19 cellular contexts compared by ENCODE assay signal in the genomic region with DNA sequence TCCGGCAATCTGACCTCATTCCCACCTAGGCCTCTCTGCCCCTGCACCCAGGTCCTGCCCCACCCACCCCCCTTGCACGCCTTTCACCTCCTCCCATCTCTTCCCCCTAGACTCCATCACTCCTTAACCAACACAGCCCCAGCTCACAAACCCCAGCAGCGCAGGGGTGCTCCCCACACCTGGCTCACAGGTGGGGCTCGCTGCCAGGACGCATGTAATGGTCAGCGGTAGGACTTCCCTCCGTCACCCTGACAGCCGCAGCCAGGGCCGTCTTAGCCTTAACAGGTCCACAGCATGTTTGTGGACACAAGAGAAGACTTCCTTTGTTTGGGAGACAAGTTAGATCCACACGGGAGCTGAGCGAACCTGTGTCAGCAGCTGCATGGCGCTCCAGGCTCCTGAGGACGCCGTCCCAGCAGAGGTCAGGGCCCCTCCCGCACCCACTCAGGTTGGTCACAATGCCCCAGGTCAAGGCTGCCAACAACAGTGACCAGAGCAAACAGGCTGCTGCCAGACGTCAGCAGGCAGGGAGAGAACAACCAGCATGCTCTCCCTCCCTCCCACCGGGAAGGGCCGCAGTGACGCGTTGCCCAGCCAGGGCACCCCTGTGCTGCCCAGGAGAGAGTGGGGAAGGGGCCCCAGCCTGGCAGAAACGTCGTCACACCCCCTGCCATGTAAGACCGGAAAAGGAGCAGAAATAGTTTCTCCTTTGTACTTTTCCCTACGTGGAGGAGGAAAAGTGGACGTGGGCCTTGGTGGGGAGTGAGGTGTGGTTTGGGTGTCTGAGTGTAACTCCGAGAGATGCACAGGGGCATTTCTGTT.
DNase-seq lines count a peak whose midpoint lies in the region; ATAC-seq and TF ChIP-seq lines count a peak whose summit lies in the region.
"Had no signal": no experiment of that assay in that cellular context is flagged by ENCODE, and none has a peak within 500 bp of the region (broad histone marks: within the 10 kb centered on the region; RNA-seq: fewer than 3 reads in every experiment).

No MANE protein-coding gene starts in this region.

- intact Hi-C loops in cardiac septum (cut with DNase I) = no loop called here
- intact Hi-C loops in left ventricle myocardium inferior (cut with micrococcal nuclease) = no loop called here
- intact Hi-C loops in esophagus muscularis mucosa (cut with DNase I) = loop anchor here (2.0 to 5.0 kb wide), 2 partner anchors 66 to 141 kb away; no protein-coding TSS in a partner anchor
- intact Hi-C loops in prostate gland (cut with DNase I) = loop anchor here (2.0 kb wide), 1 partner anchor 66 kb away; no protein-coding TSS in a partner anchor

- TF ChIP-seq CTCF in left ventricle myocardium inferior (IDR thresholded peaks at IDR 0.05; ENCODE audit: borderline replicate concordance) = no peak
- TF ChIP-seq CTCF in esophagus muscularis mucosa (IDR thresholded peaks at IDR 0.05) = no peak
- no peak for TF ChIP-seq CTCF in prostate gland (IDR thresholded peaks at IDR 0.05)
- TF ChIP-seq CTCF in Peyer's patch (IDR thresholded peaks at IDR 0.05) = no peak

- H3K27me3 ChIP-seq in left ventricle myocardium inferior (ENCODE audit: low read depth) = no peaks in the 10 kb centered on the region
- H3K27me3 ChIP-seq in esophagus muscularis mucosa = no peaks in the 10 kb centered on the region
- H3K27me3 ChIP-seq in prostate gland (replicated peaks; ENCODE audit: insufficient read depth) = no peaks in the 10 kb centered on the region
- no peaks in the 10 kb centered on the region for H3K27me3 ChIP-seq in Peyer's patch
- H3K27me3 ChIP-seq: BLaER1 treated with 17β-estradiol and CSF1 and Interleukin-3, amounts not matched to agents 10 nM and 100 nM; SJCRH30 had no signal

- no peaks in the 10 kb centered on the region for H3K4me1 Mint-ChIP-seq in activated naive CD8-positive, alpha-beta T cell treated with anti-CD3 and anti-CD28 coated beads for 36 hours
- H3K4me1 Mint-ChIP-seq: activated naive CD4-positive, alpha-beta T cell treated with anti-CD3 and anti-CD28 coated beads, Interleukin-2, amount 50 U/mL, for 24 hours; nephron had no signal

- H3K27ac Mint-ChIP-seq in activated naive CD8-positive, alpha-beta T cell treated with anti-CD3 and anti-CD28 coated beads for 36 hours = no peak overlapping the region
- H3K27ac Mint-ChIP-seq: activated CD4-positive, alpha-beta memory T cell treated with anti-CD3 and anti-CD28 coated beads for 36 hours; activated naive CD4-positive, alpha-beta T cell treated with anti-CD3 and anti-CD28 coated beads, Interleukin-2, amount 50 U/mL, for 24 hours; nephron had no signal

- peak; percentile 65 for DNase-seq in cardiac septum (ENCODE audit: low spot score)
- no peak for DNase-seq in left ventricle myocardium inferior
- DNase-seq in esophagus muscularis mucosa (ENCODE audit: extremely low spot score) = no peak
- DNase-seq in prostate gland (ENCODE audit: low spot score) = no peak
- no peak for DNase-seq in activated naive CD8-positive, alpha-beta T cell treated with anti-CD3 and anti-CD28 coated beads for 36 hours
- DNase-seq in Peyer's patch = no peak
- no peak for DNase-seq in NCI-H446 (lab: John Stamatoyannopoulos, UW)
- DNase-seq: activated CD4-positive, alpha-beta memory T cell treated with anti-CD3 and anti-CD28 coated beads for 36 hours; activated T-cell treated with anti-CD3 and anti-CD28 coated beads, Interleukin-2, amount 50 U/mL, for 4 hours; islet precursor cell; NCI-H526 treated with DMSO at 0.1 percent for 48 hours; SJCRH30; stimulated activated CD8-positive, alpha-beta memory T cell treated with anti-CD3 and anti-CD28 coated beads, Interleukin-4, amount 100 ng/mL, for 48 hours; T-helper 2 cell had no signal

- H3K9me3 Mint-ChIP-seq in activated naive CD8-positive, alpha-beta T cell treated with anti-CD3 and anti-CD28 coated beads for 36 hours = no peaks in the 10 kb centered on the region
- H3K9me3 Mint-ChIP-seq: activated CD4-positive, alpha-beta memory T cell treated with anti-CD3 and anti-CD28 coated beads for 36 hours; activated naive CD4-positive, alpha-beta T cell treated with anti-CD3 and anti-CD28 coated beads, Interleukin-2, amount 50 U/mL, for 24 hours; activated T-cell treated with anti-CD3 and anti-CD28 coated beads, Interleukin-2, amount 50 U/mL, for 4 hours; nephron had no signal

- no peak overlapping the region for H3K4me3 Mint-ChIP-seq in activated naive CD8-positive, alpha-beta T cell treated with anti-CD3 and anti-CD28 coated beads for 36 hours
- H3K4me3 Mint-ChIP-seq: activated CD4-positive, alpha-beta memory T cell treated with anti-CD3 and anti-CD28 coated beads for 36 hours; activated naive CD4-positive, alpha-beta T cell treated with anti-CD3 and anti-CD28 coated beads, Interleukin-2, amount 50 U/mL, for 24 hours; activated T-cell treated with anti-CD3 and anti-CD28 coated beads, Interleukin-2, amount 50 U/mL, for 4 hours; nephron had no signal

- H3K36me3 ChIP-seq in left ventricle myocardium inferior = peaks cover 84% of the 10 kb centered on the region
- H3K36me3 ChIP-seq in esophagus muscularis mucosa = peaks cover 12 to 89% (median 84%) of the 10 kb centered on the region in 4 donors
- peaks cover 4 to 7% of the 10 kb centered on the region in 2 donors for H3K36me3 ChIP-seq in prostate gland
- peaks cover 0 to 14% (median 0%) of the 10 kb centered on the region in 3 donors for H3K36me3 ChIP-seq in Peyer's patch

- WGBS in esophagus muscularis mucosa = 83% methylated on average over 25 of the region's 26 CpGs
- WGBS in prostate gland = 84% methylated on average over 26 of the region's 26 CpGs

- H3K36me3 Mint-ChIP-seq in activated naive CD8-positive, alpha-beta T cell treated with anti-CD3 and anti-CD28 coated beads for 36 hours = no peaks in the 10 kb centered on the region
- H3K36me3 Mint-ChIP-seq: activated CD4-positive, alpha-beta memory T cell treated with anti-CD3 and anti-CD28 coated beads for 36 hours; activated naive CD4-positive, alpha-beta T cell treated with anti-CD3 and anti-CD28 coated beads, Interleukin-2, amount 50 U/mL, for 24 hours had no signal

- no peak overlapping the region for H3K4me3 ChIP-seq in left ventricle myocardium inferior
- no peak overlapping the region for H3K4me3 ChIP-seq in esophagus muscularis mucosa
- no peak overlapping the region for H3K4me3 ChIP-seq in prostate gland
- H3K4me3 ChIP-seq in Peyer's patch = no peak overlapping the region
- H3K4me3 ChIP-seq: BLaER1 treated with 17β-estradiol and CSF1 and Interleukin-3, amounts not matched to agents 10 nM and 100 nM; psoas muscle; SJCRH30 had no signal

- H3K4me1 ChIP-seq in left ventricle myocardium inferior (peaks cover 8% of the 10 kb centered on the region), esophagus muscularis mucosa (peaks cover 2 to 22% (median 21%) of the 10 kb centered on the region in 4 donors), prostate gland (replicated peaks) (peaks cover 1% of the 10 kb centered on the region), Peyer's patch (no peaks in the 10 kb centered on the region)
- H3K4me1 ChIP-seq: psoas muscle had no signal

- TF ChIP-seq POLR2A in esophagus muscularis mucosa (IDR thresholded peaks at IDR 0.05; ENCODE audit: low read depth) (no peak), prostate gland (IDR thresholded peaks at IDR 0.05) (no peak), Peyer's patch (IDR thresholded peaks at IDR 0.05) (no peak)

- no peak for TF ChIP-seq EP300 in esophagus muscularis mucosa (IDR thresholded peaks at IDR 0.05)

- H3K27ac ChIP-seq in left ventricle myocardium inferior (replicated peaks) (no peak overlapping the region), esophagus muscularis mucosa (replicated peaks in 1 of 4) (peak overlapping the region; percentile 84 to 89 (median 88)), prostate gland (peak overlapping the region; percentile 79 to 80), Peyer's patch (peak overlapping the region in 2 of 4 donors; percentile 39 to 71)
- H3K27ac ChIP-seq: BLaER1 treated with 17β-estradiol and CSF1 and Interleukin-3, amounts not matched to agents 10 nM and 100 nM; psoas muscle; SJCRH30 had no signal

- H3K9me3 ChIP-seq in left ventricle myocardium inferior (replicated peaks) = no peaks in the 10 kb centered on the region
- no peaks in the 10 kb centered on the region for H3K9me3 ChIP-seq in esophagus muscularis mucosa
- H3K9me3 ChIP-seq in prostate gland = no peaks in the 10 kb centered on the region
- H3K9me3 ChIP-seq in Peyer's patch = no peaks in the 10 kb centered on the region
- H3K9me3 ChIP-seq: BLaER1 treated with 17β-estradiol and CSF1 and Interleukin-3, amounts not matched to agents 10 nM and 100 nM; psoas muscle; SJCRH30 had no signal

- no peak for ATAC-seq in HG03097 (IDR thresholded peaks at IDR 0.05; ENCODE audit: low FRiP score, unreplicated experiment)
- ATAC-seq: activated T-cell treated with anti-CD3 and anti-CD28 coated beads, Interleukin-2, amount 50 U/mL, for 4 hours had no signal

- no peaks in the 10 kb centered on the region for H3K27me3 Mint-ChIP-seq in activated naive CD8-positive, alpha-beta T cell treated with anti-CD3 and anti-CD28 coated beads for 36 hours

Comparison
In these comparisons a context has a peak if more than half of its experiments do, and no peak if none do; other contexts are left out.
1. intact Hi-C loops: an anchor here in esophagus muscularis mucosa (2.0 to 5.0 kb wide) and prostate gland (2.0 kb wide); none called in cardiac septum and left ventricle myocardium inferior.